Comparison of ENCODE assay signal across 19 cellular contexts in genomic region chr9:127303830-127304229, GRCh38.
"Had no signal": no experiment of that assay in that cellular context is flagged by ENCODE, and none has a peak within 500 bp of the region (broad histone marks: within the 10 kb centered on the region; RNA-seq: fewer than 3 reads in every experiment).

No MANE protein-coding gene starts in this region.

- DNase-seq: activated CD4-positive, alpha-beta memory T cell treated with anti-CD3 and anti-CD28 coated beads, Interleukin-2, amount 10 ng/mL, durations not matched to agents 7 days and 5 days; activated CD4-positive, alpha-beta T cell treated with anti-CD3 and anti-CD28 coated beads, Interleukin-2, amount 10 ng/mL, durations not matched to agents 24 days and 14 days; activated effector memory CD4-positive, alpha-beta T cell treated with Interleukin-2 at 50 U/mL for 16 hours; activated naive CD4-positive, alpha-beta T cell treated with anti-CD3 and anti-CD28 coated beads for 36 hours; activated naive CD8-positive, alpha-beta T cell treated with anti-CD3 and anti-CD28 coated beads, Interleukin-2, amount 10 ng/mL, durations not matched to agents 7 days and 5 days; activated T-cell treated with anti-CD3 and anti-CD28 coated beads, Interleukin-2, amount 50 U/mL, for 72 hours; amygdala; cerebellar nuclear complex; heart right ventricle; left ventricle myocardium inferior; mammary epithelial cell; midbrain; natural killer cell; spleen; stimulated activated CD4-positive, alpha-beta T cell treated with anti-CD3 and anti-CD28 coated beads, Interleukin-4, amount 100 ng/mL, for 1 hour; stimulated activated naive CD8-positive, alpha-beta T cell treated with anti-CD3 and anti-CD28 coated beads, Interleukin-15, Interleukin-2, amounts not matched to agents 100 U/mL and 50 U/mL, for 24 hours; T-helper 17 cell had no signal

- H3K27me3 ChIP-seq: heart right ventricle, spleen had no signal

- H3K4me1 ChIP-seq: prostate gland had no signal

- H3K36me3 ChIP-seq: heart right ventricle, left ventricle myocardium inferior, prostate gland, spleen had no signal

- H3K4me3 ChIP-seq: coronary artery, heart right ventricle, left ventricle myocardium inferior, prostate gland, spleen had no signal

- H3K9me3 ChIP-seq: heart right ventricle, left ventricle myocardium inferior, prostate gland, spleen had no signal

- H3K27ac ChIP-seq: coronary artery, heart right ventricle, left ventricle myocardium inferior, prostate gland, spleen had no signal

- ATAC-seq: activated T-cell treated with anti-CD3 and anti-CD28 coated beads, Interleukin-2, amount 50 U/mL, for 72 hours; heart right ventricle; natural killer cell; stimulated activated naive CD8-positive, alpha-beta T cell treated with anti-CD3 and anti-CD28 coated beads, Interleukin-15, Interleukin-2, amounts not matched to agents 100 U/mL and 50 U/mL, for 24 hours; T-helper 17 cell had no signal

- H3K4me1 Mint-ChIP-seq: activated CD4-positive, alpha-beta T cell treated with anti-CD3 and anti-CD28 coated beads, Interleukin-2, amount 10 ng/mL, durations not matched to agents 24 days and 14 days; activated naive CD8-positive, alpha-beta T cell treated with anti-CD3 and anti-CD28 coated beads, Interleukin-2, amount 10 ng/mL, durations not matched to agents 7 days and 5 days; T-helper 17 cell had no signal

- H3K9me3 Mint-ChIP-seq: activated CD4-positive, alpha-beta memory T cell treated with anti-CD3 and anti-CD28 coated beads, Interleukin-2, amount 10 ng/mL, durations not matched to agents 7 days and 5 days; activated CD4-positive, alpha-beta T cell treated with anti-CD3 and anti-CD28 coated beads, Interleukin-2, amount 10 ng/mL, durations not matched to agents 24 days and 14 days; activated naive CD4-positive, alpha-beta T cell treated with anti-CD3 and anti-CD28 coated beads for 36 hours; activated naive CD8-positive, alpha-beta T cell treated with anti-CD3 and anti-CD28 coated beads, Interleukin-2, amount 10 ng/mL, durations not matched to agents 7 days and 5 days; activated T-cell treated with anti-CD3 and anti-CD28 coated beads, Interleukin-2, amount 50 U/mL, for 72 hours; natural killer cell had no signal

- H3K4me3 Mint-ChIP-seq: activated CD4-positive, alpha-beta memory T cell treated with anti-CD3 and anti-CD28 coated beads, Interleukin-2, amount 10 ng/mL, durations not matched to agents 7 days and 5 days; activated CD4-positive, alpha-beta T cell treated with anti-CD3 and anti-CD28 coated beads, Interleukin-2, amount 10 ng/mL, durations not matched to agents 24 days and 14 days; activated naive CD4-positive, alpha-beta T cell treated with anti-CD3 and anti-CD28 coated beads for 36 hours; activated naive CD8-positive, alpha-beta T cell treated with anti-CD3 and anti-CD28 coated beads, Interleukin-2, amount 10 ng/mL, durations not matched to agents 7 days and 5 days; activated T-cell treated with anti-CD3 and anti-CD28 coated beads, Interleukin-2, amount 50 U/mL, for 72 hours; natural killer cell; T-helper 17 cell had no signal

- H3K36me3 Mint-ChIP-seq: activated naive CD8-positive, alpha-beta T cell treated with anti-CD3 and anti-CD28 coated beads, Interleukin-2, amount 10 ng/mL, durations not matched to agents 7 days and 5 days; natural killer cell had no signal

- H3K27ac Mint-ChIP-seq: activated CD4-positive, alpha-beta memory T cell treated with anti-CD3 and anti-CD28 coated beads, Interleukin-2, amount 10 ng/mL, durations not matched to agents 7 days and 5 days; activated CD4-positive, alpha-beta T cell treated with anti-CD3 and anti-CD28 coated beads, Interleukin-2, amount 10 ng/mL, durations not matched to agents 24 days and 14 days; activated naive CD4-positive, alpha-beta T cell treated with anti-CD3 and anti-CD28 coated beads for 36 hours; activated naive CD8-positive, alpha-beta T cell treated with anti-CD3 and anti-CD28 coated beads, Interleukin-2, amount 10 ng/mL, durations not matched to agents 7 days and 5 days; activated T-cell treated with anti-CD3 and anti-CD28 coated beads, Interleukin-2, amount 50 U/mL, for 72 hours; natural killer cell; T-helper 17 cell had no signal
